In the genomic region with DNA sequence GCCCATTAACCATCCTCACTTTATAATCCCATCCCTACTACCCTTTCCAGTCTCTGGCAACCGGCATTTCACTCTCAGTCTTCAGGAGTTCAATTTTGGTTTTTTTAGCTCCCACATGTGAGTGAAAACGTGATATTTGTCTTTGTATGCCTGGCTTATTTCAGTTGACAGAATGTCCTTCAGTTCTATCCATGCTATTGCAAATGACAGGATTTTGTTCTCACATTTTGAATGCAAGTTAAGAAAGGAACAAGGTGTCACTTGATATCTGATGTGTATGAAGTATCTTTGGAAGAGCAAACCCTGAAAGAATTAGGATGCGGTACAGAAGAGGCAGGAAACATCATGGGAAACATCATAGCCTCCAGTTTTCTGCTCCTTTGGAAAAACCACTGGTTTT, we compare ENCODE assay signal across 16 cellular contexts.
DNase-seq lines count a peak whose midpoint lies in the region; ATAC-seq and TF ChIP-seq lines count a peak whose summit lies in the region.
"Had no signal": no experiment of that assay in that cellular context is flagged by ENCODE, and none has a peak within 500 bp of the region (broad histone marks: within the 10 kb centered on the region; RNA-seq: fewer than 3 reads in every experiment).

No MANE protein-coding gene starts in this region.

- TF ChIP-seq POLR2A in vagina (IDR thresholded peaks at IDR 0.05), result no peak

- H3K9me3 ChIP-seq in heart right ventricle (peaks cover 0 to 7% (median 0%) of the 10 kb centered on the region in 11 donors), vagina (no peaks in the 10 kb centered on the region)
- no peaks in the 10 kb centered on the region for H3K9me3 ChIP-seq in effector memory CD4-positive, alpha-beta T cell (ENCODE audit: control insufficient read depth, low read length)

- TF ChIP-seq CTCF in heart right ventricle (IDR thresholded peaks at IDR 0.05), result no peak
- no peak for TF ChIP-seq CTCF in mesothelial cell of epicardium (IDR thresholded peaks at IDR 0.05; ENCODE audit: unreplicated experiment)
- TF ChIP-seq CTCF in vagina (IDR thresholded peaks at IDR 0.05), result no peak

- H3K36me3 ChIP-seq in heart right ventricle (no peaks in the 10 kb centered on the region), vagina (no peaks in the 10 kb centered on the region)
- H3K36me3 ChIP-seq in effector memory CD4-positive, alpha-beta T cell (ENCODE audit: control insufficient read depth, insufficient read depth, low read length), result no peaks in the 10 kb centered on the region
- H3K36me3 ChIP-seq: HAP-1 had no signal

- peaks cover 15% of the 10 kb centered on the region for H3K9me3 Mint-ChIP-seq in mesothelial cell of epicardium
- H3K9me3 Mint-ChIP-seq: CD4-positive, alpha-beta memory T cell had no signal

- peaks cover 53% of the 10 kb centered on the region for H3K4me1 Mint-ChIP-seq in mesothelial cell of epicardium
- H3K4me1 Mint-ChIP-seq: CD4-positive, alpha-beta memory T cell had no signal

- H3K4me1 ChIP-seq in heart right ventricle (peaks cover 8 to 50% (median 30%) of the 10 kb centered on the region in 9 donors), vagina (peaks cover 14% of the 10 kb centered on the region)
- H3K4me1 ChIP-seq in effector memory CD4-positive, alpha-beta T cell (ENCODE audit: control insufficient read depth, insufficient read depth, low read length, poor library complexity, severe bottlenecking), result no peaks in the 10 kb centered on the region
- H3K4me1 ChIP-seq: HAP-1 had no signal

- H3K27me3 Mint-ChIP-seq in mesothelial cell of epicardium (ENCODE audit: low read depth), result no peaks in the 10 kb centered on the region

- intact Hi-C loops in Right ventricle myocardium inferior (cut with DNase I) (no loop called here), cardiac septum (cut with DNase I) (no loop called here), heart right ventricle (cut with DNase I) (no loop called here), vagina (cut with DNase I) (no loop called here)

- H3K27ac Mint-ChIP-seq in mesothelial cell of epicardium, result peak overlapping the region; percentile 82
- H3K27ac Mint-ChIP-seq: CD4-positive, alpha-beta memory T cell had no signal

- DNase-seq in Right ventricle myocardium inferior (ENCODE audit: missing footprints) (no peak), cardiac septum (ENCODE audit: low spot score) (no peak), heart right ventricle (no peak), mesothelial cell of epicardium (ENCODE audit: low spot score in 2 of 2, unreplicated experiment in 2 of 2) (no peak), vagina (ENCODE audit: extremely low spot score in 2 of 2) (no peak), NAMALWA (ENCODE audit: low spot score) (no peak), dermis blood vessel endothelial cell (no peak)
- no peak for DNase-seq in effector memory CD4-positive, alpha-beta T cell
- DNase-seq: 8988T; CD4-positive, alpha-beta memory T cell; NCI-H1417; NCI-H187 treated with DMSO at 0.1 percent for 48 hours; NCI-H2171 treated with DMSO at 0.1 percent for 48 hours; NCI-H446 treated with DMSO at 0.1 percent for 48 hours had no signal

- WGBS in heart right ventricle, 2 donors, result 47 to 60% methylated on average over 3 of the region's 3 CpGs

- H3K36me3 Mint-ChIP-seq in mesothelial cell of epicardium, result peaks cover 14% of the 10 kb centered on the region
- H3K36me3 Mint-ChIP-seq: CD4-positive, alpha-beta memory T cell had no signal

- H3K4me3 ChIP-seq in heart right ventricle, result no peak overlapping the region
- H3K4me3 ChIP-seq in vagina, result no peak overlapping the region
- no peak overlapping the region for H3K4me3 ChIP-seq in effector memory CD4-positive, alpha-beta T cell (ENCODE audit: insufficient read depth, low read depth, low read length, poor library complexity, severe bottlenecking)
- H3K4me3 ChIP-seq: HAP-1 had no signal

- H3K27ac ChIP-seq in heart right ventricle (peak overlapping the region; percentile 59 to 85 (median 72)), vagina (peak overlapping the region; percentile 58)
- H3K27ac ChIP-seq in effector memory CD4-positive, alpha-beta T cell (ENCODE audit: insufficient read depth, low read length, poor library complexity, severe bottlenecking), result no peak overlapping the region
- H3K27ac ChIP-seq: HL-60 had no signal

- H3K4me3 Mint-ChIP-seq in mesothelial cell of epicardium, result no peak overlapping the region
- H3K4me3 Mint-ChIP-seq: CD4-positive, alpha-beta memory T cell had no signal

- H3K27me3 ChIP-seq in heart right ventricle (no peaks in the 10 kb centered on the region), vagina (no peaks in the 10 kb centered on the region)
- H3K27me3 ChIP-seq in effector memory CD4-positive, alpha-beta T cell (replicated peaks; ENCODE audit: control insufficient read depth, insufficient read depth, low read length, poor library complexity, severe bottlenecking), result no peaks in the 10 kb centered on the region

- ATAC-seq in Right ventricle myocardium inferior (peak; percentile 49), heart right ventricle (peak in 6 of 8 donors; percentile 23 to 64 (median 44))
